In genomic region chr15:87841426-87841998, GRCh38 we compare ENCODE assay signal across 24 cellular contexts.
"Had no signal": no experiment of that assay in that cellular context is flagged by ENCODE, and none has a peak within 500 bp of the region (broad histone marks: within the 10 kb centered on the region; RNA-seq: fewer than 3 reads in every experiment).

No MANE protein-coding gene starts in this region.

- H3K27me3 ChIP-seq: neutrophil, ovary, suprapubic skin, tibial artery, upper lobe of right lung had no signal

- ATAC-seq: lower lobe of right lung; naive thymus-derived CD8-positive, alpha-beta T cell; right cardiac atrium; sciatic nerve; stimulated activated effector memory CD8-positive, alpha-beta T cell treated with anti-CD3 and anti-CD28 coated beads, Interleukin-12 subunit alpha, Interleukin-12 subunit beta, amount 100 ng/mL, for 72 hours; upper lobe of right lung had no signal

- H3K4me1 ChIP-seq: lower lobe of right lung, suprapubic skin, tibial artery, upper lobe of right lung had no signal

- DNase-seq: hypothalamus; immature natural killer cell; kidney; lower lobe of right lung; mammary epithelial cell; mesenchymal stem cell; naive thymus-derived CD8-positive, alpha-beta T cell; occipital lobe; ovary; stimulated activated CD4-positive, alpha-beta T cell treated with anti-CD3 and anti-CD28 coated beads, Interleukin-12 subunit alpha, Interleukin-12 subunit beta, amount 100 ng/mL, for 4 hours; stimulated activated CD4-positive, alpha-beta T cell treated with anti-CD3 and anti-CD28 coated beads, Interleukin-15, amount 100 ng/mL, for 24 hours; stimulated activated CD4-positive, alpha-beta T cell treated with anti-CD3 and anti-CD28 coated beads, Interleukin-2, amount 100 ng/mL, for 24 hours; stimulated activated CD4-positive, alpha-beta T cell treated with anti-CD3 and anti-CD28 coated beads, Interleukin-4, amount 100 ng/mL, for 1 hour; stimulated activated naive CD4-positive, alpha-beta T cell; tibial artery; trophoblast cell; upper lobe of right lung had no signal

- H3K27ac ChIP-seq: lower lobe of right lung, neutrophil, ovary, skin epidermis, suprapubic skin, thoracic aorta, tibial artery, upper lobe of right lung had no signal

- H3K9me3 ChIP-seq: lower lobe of right lung, neutrophil, ovary, thoracic aorta, tibial artery, upper lobe of right lung had no signal

- H3K36me3 ChIP-seq: lower lobe of right lung, neutrophil, ovary, suprapubic skin, thoracic aorta, tibial artery, upper lobe of right lung had no signal

- H3K4me3 ChIP-seq: lower lobe of right lung, ovary, skin epidermis, suprapubic skin, thoracic aorta, tibial artery, upper lobe of right lung had no signal
